27 cellular contexts compared by ENCODE assay signal in genomic region chr1:163980391-163980790, GRCh38.
DNase-seq lines count a peak whose midpoint lies in the region; ATAC-seq and TF ChIP-seq lines count a peak whose summit lies in the region.
"Had no signal": no experiment of that assay in that cellular context is flagged by ENCODE, and none has a peak within 500 bp of the region (broad histone marks: within the 10 kb centered on the region; RNA-seq: fewer than 3 reads in every experiment).

No MANE protein-coding gene starts in this region.

- no peaks in the 10 kb centered on the region for H3K36me3 Mint-ChIP-seq in immature natural killer cell
- H3K36me3 Mint-ChIP-seq: CD4-positive, CD25-positive, alpha-beta regulatory T cell; stimulated activated effector memory CD8-positive, alpha-beta T cell treated with anti-CD3 and anti-CD28 coated beads, Interleukin-12 subunit alpha, Interleukin-12 subunit beta, amount 100 ng/mL, for 72 hours had no signal

- H3K9me3 Mint-ChIP-seq in immature natural killer cell: peaks cover 0 to 11% (median 8%) of the 10 kb centered on the region in 6 donors

- H3K9me2 ChIP-seq in PC-3 (replicated peaks; ENCODE audit: low read length): no peaks in the 10 kb centered on the region
- H3K9me2 ChIP-seq: SK-N-SH had no signal

- H4K20me1 ChIP-seq in PC-3 (ENCODE audit: low read length): no peaks in the 10 kb centered on the region

- no peaks in the 10 kb centered on the region for H3K9me3 ChIP-seq in PC-3 (ENCODE audit: low read length)
- H3K9me3 ChIP-seq: MG63, SK-N-SH, suprapubic skin had no signal

- DNase-seq in DMS79 treated with DMSO at 0.1 percent for 48 hours (lab: John Stamatoyannopoulos, UW) (peak; percentile 10), DMS79 (lab: John Stamatoyannopoulos, UW) (no peak), NCI-H2107 (lab: John Stamatoyannopoulos, UW) (peak; percentile 80), NCI-H526 treated with DMSO at 0.1 percent for 48 hours (lab: John Stamatoyannopoulos, UW) (peak; percentile 76), myocyte (ENCODE audit: low read depth) (peak; percentile 1), immature natural killer cell (no peak), PC-3 (no peak)
- DNase-seq: 8988T; activated CD4-positive, alpha-beta T cell treated with anti-CD3 and anti-CD28 coated beads for 48 hours; activated T-cell treated with anti-CD3 and anti-CD28 coated beads, Interleukin-2, amount 50 U/mL, for 24 hours; brain microvascular endothelial cell; CD4-positive, CD25-positive, alpha-beta regulatory T cell; effector CD8-positive, alpha-beta T cell; foreskin keratinocyte; heart right ventricle; mammary epithelial cell; MG63; NCI-H226; nucleus accumbens; SK-N-SH; stimulated activated CD4-positive, alpha-beta T cell treated with anti-CD3 and anti-CD28 coated beads, Interleukin-2, amount 100 ng/mL, for 24 hours; T-helper 2 cell had no signal

- H3K4me3 ChIP-seq in PC-3 (ENCODE audit: low read length): no peak overlapping the region
- H3K4me3 ChIP-seq: heart right ventricle, K562, MG63, smooth muscle cell, suprapubic skin had no signal

- H3K4me1 Mint-ChIP-seq in immature natural killer cell: no peaks in the 10 kb centered on the region
- H3K4me1 Mint-ChIP-seq: CD4-positive, CD25-positive, alpha-beta regulatory T cell; stimulated activated effector memory CD8-positive, alpha-beta T cell treated with anti-CD3 and anti-CD28 coated beads, Interleukin-12 subunit alpha, Interleukin-12 subunit beta, amount 100 ng/mL, for 72 hours had no signal

- H3K27ac Mint-ChIP-seq in immature natural killer cell: no peak overlapping the region
- H3K27ac Mint-ChIP-seq: activated T-cell treated with anti-CD3 and anti-CD28 coated beads, Interleukin-2, amount 50 U/mL, for 24 hours; CD4-positive, CD25-positive, alpha-beta regulatory T cell; stimulated activated effector memory CD8-positive, alpha-beta T cell treated with anti-CD3 and anti-CD28 coated beads, Interleukin-12 subunit alpha, Interleukin-12 subunit beta, amount 100 ng/mL, for 72 hours had no signal

- no peak overlapping the region for H3K27ac ChIP-seq in PC-3 (ENCODE audit: low read length)
- H3K27ac ChIP-seq: brain microvascular endothelial cell, foreskin keratinocyte, heart right ventricle, suprapubic skin had no signal

- H3K79me2 ChIP-seq in PC-3 (ENCODE audit: low read length): no peaks in the 10 kb centered on the region

- no peak for TF ChIP-seq CTCF in PC-3 (conservative IDR thresholded peaks at IDR 0.05; ENCODE audit: low read depth, low read length)

- no TSS peak for BruUV-seq in PC-3 (replicated peaks; lab: Mats Ljungman, UMichigan)

- H3K4me2 ChIP-seq in PC-3 (ENCODE audit: low read length): no peak overlapping the region
- H3K4me2 ChIP-seq: SK-N-SH, smooth muscle cell had no signal

- H3K9ac ChIP-seq in PC-3 (ENCODE audit: low read length): no peak overlapping the region
- H3K9ac ChIP-seq: SK-N-SH had no signal

- CTCF ChIA-PET in PC-3 (lab: Charles Lee): no interaction called here

- intact Hi-C loops in PC-3 (cut with micrococcal nuclease): no loop called here

- ATAC-seq in GM21423 (IDR thresholded peaks at IDR 0.05; ENCODE audit: unreplicated experiment): no peak
- no peak for ATAC-seq in PC-3
- ATAC-seq: foreskin keratinocyte; heart right ventricle; K562; stimulated activated effector memory CD8-positive, alpha-beta T cell treated with anti-CD3 and anti-CD28 coated beads, Interleukin-12 subunit alpha, Interleukin-12 subunit beta, amount 100 ng/mL, for 72 hours had no signal

- no peak overlapping the region for H3K4me3 Mint-ChIP-seq in immature natural killer cell
- H3K4me3 Mint-ChIP-seq: activated T-cell treated with anti-CD3 and anti-CD28 coated beads, Interleukin-2, amount 50 U/mL, for 24 hours; CD4-positive, CD25-positive, alpha-beta regulatory T cell; stimulated activated effector memory CD8-positive, alpha-beta T cell treated with anti-CD3 and anti-CD28 coated beads, Interleukin-12 subunit alpha, Interleukin-12 subunit beta, amount 100 ng/mL, for 72 hours had no signal

- H3K36me3 ChIP-seq in PC-3 (ENCODE audit: low read depth, low read length): no peaks in the 10 kb centered on the region
- H3K36me3 ChIP-seq: brain microvascular endothelial cell, heart right ventricle, MG63, suprapubic skin had no signal

- peaks cover 0 to 1% (median 0%) of the 10 kb centered on the region in 3 donors for H3K27me3 Mint-ChIP-seq in immature natural killer cell (ENCODE audit: low read depth in 3 of 3)
- H3K27me3 Mint-ChIP-seq: activated T-cell treated with anti-CD3 and anti-CD28 coated beads, Interleukin-2, amount 50 U/mL, for 24 hours; CD4-positive, CD25-positive, alpha-beta regulatory T cell had no signal

- H3F3A ChIP-seq in PC-3 (ENCODE audit: low read length, unreplicated experiment): no peaks in the 10 kb centered on the region

- no peaks in the 10 kb centered on the region for H3K4me1 ChIP-seq in PC-3 (ENCODE audit: insufficient read depth, low read length)
- H3K4me1 ChIP-seq: foreskin keratinocyte, heart right ventricle, suprapubic skin had no signal

- no peak overlapping the region for H2AFZ ChIP-seq in PC-3 (ENCODE audit: low read length)

- H3K27me3 ChIP-seq in PC-3 (ENCODE audit: low read length): 0 out of 2 replicates have a peak, but pooled peaks cover 5% of the 10 kb centered on the region
- H3K27me3 ChIP-seq: brain microvascular endothelial cell, foreskin keratinocyte, heart right ventricle, MG63, suprapubic skin had no signal

- POLR2A ChIA-PET in PC-3 (lab: Charles Lee; ENCODE audit: unreplicated experiment): no interaction called here

Comparison
In these comparisons a context has a peak if more than half of its experiments do, and no peak if none do; other contexts are left out.
1. DNase-seq: peak in DMS79 treated with DMSO at 0.1 percent for 48 hours (single experiment), NCI-H2107 (single experiment), NCI-H526 treated with DMSO at 0.1 percent for 48 hours (single experiment) and myocyte (single experiment); none in DMS79 (single experiment), immature natural killer cell (0 of 3) and PC-3 (single experiment).